Comparison of ENCODE assay signal across 9 cellular contexts in the genomic region with DNA sequence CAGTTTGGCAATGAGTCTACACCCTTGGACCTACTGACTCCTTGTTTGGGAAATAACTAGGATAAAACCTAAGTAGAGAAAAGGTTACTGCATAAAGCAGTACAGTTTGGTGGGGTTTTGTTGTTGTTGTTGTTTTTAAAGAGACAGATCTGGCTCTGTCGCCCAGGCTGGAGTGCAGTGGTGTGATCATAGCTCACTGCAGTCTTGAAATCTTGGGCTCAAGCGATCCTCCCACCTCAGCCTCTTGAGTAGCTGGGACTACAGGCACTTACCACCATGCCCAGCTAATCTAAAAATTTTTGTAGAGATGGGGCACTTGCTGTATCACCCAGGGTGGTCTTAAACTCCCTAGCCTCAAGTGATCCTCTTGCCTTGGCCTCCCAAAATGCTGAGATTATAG. TPM values are rescaled to one million over a fixed set of nuclear protein-coding genes. Genes with fewer than 3 reads are reported as not detected.
A peak's percentile ranks its signal among the peaks of the same experiment; 100 is the strongest.
DNase-seq lines count a peak whose midpoint lies in the region; ATAC-seq and TF ChIP-seq lines count a peak whose summit lies in the region.
"Had no signal": no experiment of that assay in that cellular context is flagged by ENCODE, and none has a peak within 500 bp of the region (broad histone marks: within the 10 kb centered on the region; RNA-seq: fewer than 3 reads in every experiment).

No MANE protein-coding gene starts in this region.

- intact Hi-C loops in activated B cell treated with CpG ODN at 0.5 μM for 24 hours (cut with micrococcal nuclease), result loop anchor here (5.0 kb wide), 1 partner anchor 66 kb away; no protein-coding TSS in a partner anchor

- CTCF ChIA-PET in activated B cell treated with CpG ODN at 0.5 μM for 24 hours (lab: Charles Lee), result interaction anchor here (3.1 kb wide), 1 partner anchor 51 kb away, joined by 13 read pairs; a partner anchor contains a TSS

- no peak for TF ChIP-seq CTCF in activated B cell treated with CpG ODN at 0.5 μM for 24 hours (IDR thresholded peaks at IDR 0.05)

- H3K4me3 ChIP-seq in iPS-11a (ENCODE audit: low read depth, low read length), result peak overlapping the region; percentile 17

- DNase-seq in T-helper 1 cell (no peak), activated B cell treated with CpG ODN at 0.5 μM for 24 hours (no peak), GDM1 (lab: John Stamatoyannopoulos, UW) (no peak), middle frontal gyrus (ENCODE audit: extremely low spot score, low spot score) (no peak), EL (no peak)
- no peak for DNase-seq in stimulated activated naive B cell treated with anti-CD40 and anti-IgM and Interleukin-4, amounts not matched to agents 10 μg/mL and 1 μg/mL and 100 μg/mL, for 72 hours
- DNase-seq: 8988T had no signal

- H3K4me1 Mint-ChIP-seq in T-helper 1 cell treated with Interleukin-12 subunit alpha and Interleukin-12 subunit beta and Interleukin-4 antibody, amounts not matched to agents 30 μg/mL and 1 μg/mL, for 36 hours (ENCODE audit: low read depth), result peaks cover 41% of the 10 kb centered on the region
- H3K4me1 Mint-ChIP-seq in activated B cell treated with CpG ODN at 0.5 μM for 24 hours, result peaks cover 12% of the 10 kb centered on the region
- peaks cover 19 to 41% of the 10 kb centered on the region in 2 donors for H3K4me1 Mint-ChIP-seq in stimulated activated naive B cell treated with anti-CD40 and anti-IgM and Interleukin-4, amounts not matched to agents 10 μg/mL and 1 μg/mL and 100 μg/mL, for 72 hours

- H3K27me3 Mint-ChIP-seq in T-helper 1 cell treated with Interleukin-12 subunit alpha and Interleukin-12 subunit beta and Interleukin-4 antibody, amounts not matched to agents 30 μg/mL and 1 μg/mL, for 36 hours (ENCODE audit: low read depth), result no peaks in the 10 kb centered on the region
- H3K27me3 Mint-ChIP-seq in activated B cell treated with CpG ODN at 0.5 μM for 24 hours, result no peaks in the 10 kb centered on the region
- no peaks in the 10 kb centered on the region for H3K27me3 Mint-ChIP-seq in stimulated activated naive B cell treated with anti-CD40 and anti-IgM and Interleukin-4, amounts not matched to agents 10 μg/mL and 1 μg/mL and 100 μg/mL, for 72 hours

- POLR2A ChIA-PET in activated B cell treated with CpG ODN at 0.5 μM for 24 hours (lab: Charles Lee), result no interaction called here

- no peaks in the 10 kb centered on the region for H3K9me3 Mint-ChIP-seq in T-helper 1 cell treated with Interleukin-12 subunit alpha and Interleukin-12 subunit beta and Interleukin-4 antibody, amounts not matched to agents 30 μg/mL and 1 μg/mL, for 36 hours
- no peaks in the 10 kb centered on the region for H3K9me3 Mint-ChIP-seq in activated B cell treated with CpG ODN at 0.5 μM for 24 hours
- H3K9me3 Mint-ChIP-seq in stimulated activated naive B cell treated with anti-CD40 and anti-IgM and Interleukin-4, amounts not matched to agents 10 μg/mL and 1 μg/mL and 100 μg/mL, for 72 hours, result no peaks in the 10 kb centered on the region

- no peak overlapping the region for H3K27ac Mint-ChIP-seq in T-helper 1 cell treated with Interleukin-12 subunit alpha and Interleukin-12 subunit beta and Interleukin-4 antibody, amounts not matched to agents 30 μg/mL and 1 μg/mL, for 36 hours
- H3K27ac Mint-ChIP-seq in activated B cell treated with CpG ODN at 0.5 μM for 24 hours, result no peak overlapping the region
- H3K27ac Mint-ChIP-seq in stimulated activated naive B cell treated with anti-CD40 and anti-IgM and Interleukin-4, amounts not matched to agents 10 μg/mL and 1 μg/mL and 100 μg/mL, for 72 hours, result peak overlapping the region; percentile 9

- H3K36me3 Mint-ChIP-seq in T-helper 1 cell treated with Interleukin-12 subunit alpha and Interleukin-12 subunit beta and Interleukin-4 antibody, amounts not matched to agents 30 μg/mL and 1 μg/mL, for 36 hours (ENCODE audit: low read depth), result peaks cover 15% of the 10 kb centered on the region
- peaks cover 25% of the 10 kb centered on the region for H3K36me3 Mint-ChIP-seq in activated B cell treated with CpG ODN at 0.5 μM for 24 hours (ENCODE audit: low read depth)
- H3K36me3 Mint-ChIP-seq in stimulated activated naive B cell treated with anti-CD40 and anti-IgM and Interleukin-4, amounts not matched to agents 10 μg/mL and 1 μg/mL and 100 μg/mL, for 72 hours, result peaks cover 12 to 21% of the 10 kb centered on the region in 2 donors

- ATAC-seq in activated B cell treated with CpG ODN at 0.5 μM for 24 hours (ENCODE audit: low read depth), result no peak
- no peak for ATAC-seq in stimulated activated naive B cell treated with anti-CD40 and anti-IgM and Interleukin-4, amounts not matched to agents 10 μg/mL and 1 μg/mL and 100 μg/mL, for 72 hours (replicated peaks)

- H3K4me3 Mint-ChIP-seq in T-helper 1 cell treated with Interleukin-12 subunit alpha and Interleukin-12 subunit beta and Interleukin-4 antibody, amounts not matched to agents 30 μg/mL and 1 μg/mL, for 36 hours, result peak overlapping the region; percentile 100
- peak overlapping the region; percentile 50 for H3K4me3 Mint-ChIP-seq in activated B cell treated with CpG ODN at 0.5 μM for 24 hours
- peak overlapping the region; percentile 50 to 95 for H3K4me3 Mint-ChIP-seq in stimulated activated naive B cell treated with anti-CD40 and anti-IgM and Interleukin-4, amounts not matched to agents 10 μg/mL and 1 μg/mL and 100 μg/mL, for 72 hours

RNA-seq across cellular contexts. Expression of a gene that starts 1.2 kb away (rescaled TPM):
- 13.0 and 13.2 TPM in 2 replicates for total RNA-seq in activated B cell treated with CpG ODN at 0.5 μM for 24 hours

RNA-seq across cellular contexts. Expression of a gene that starts 37.1 kb away (rescaled TPM):
- total RNA-seq in activated B cell treated with CpG ODN at 0.5 μM for 24 hours, result not detected in 2 replicates

RNA-seq across cellular contexts. Expression of a gene that starts 37.3 kb away (rescaled TPM):
- total RNA-seq in activated B cell treated with CpG ODN at 0.5 μM for 24 hours, result not detected in 2 replicates

RNA-seq across cellular contexts. Expression of a gene that starts 43.8 kb away (rescaled TPM):
- 0.15 TPM in 1 of 2 replicates, not detected in the other for total RNA-seq in activated B cell treated with CpG ODN at 0.5 μM for 24 hours

RNA-seq across cellular contexts. Expression of a gene that starts 50.8 kb away (rescaled TPM):
- total RNA-seq in activated B cell treated with CpG ODN at 0.5 μM for 24 hours, result 53.7 and 54.1 TPM in 2 replicates

Comparison
In these comparisons a context has a peak if more than half of its experiments do, and no peak if none do; other contexts are left out.
1. H3K4me3 Mint-ChIP-seq: peak in every context shown above with its lines; median percentile 100 in T-helper 1 cell treated with Interleukin-12 subunit alpha and Interleukin-12 subunit beta and Interleukin-4 antibody, amounts not matched to agents 30 μg/mL and 1 μg/mL, for 36 hours; 72 in stimulated activated naive B cell treated with anti-CD40 and anti-IgM and Interleukin-4, amounts not matched to agents 10 μg/mL and 1 μg/mL and 100 μg/mL, for 72 hours; 50 in activated B cell treated with CpG ODN at 0.5 μM for 24 hours.